Comparison of ENCODE assay signal across 9 cellular contexts in the genomic region with DNA sequence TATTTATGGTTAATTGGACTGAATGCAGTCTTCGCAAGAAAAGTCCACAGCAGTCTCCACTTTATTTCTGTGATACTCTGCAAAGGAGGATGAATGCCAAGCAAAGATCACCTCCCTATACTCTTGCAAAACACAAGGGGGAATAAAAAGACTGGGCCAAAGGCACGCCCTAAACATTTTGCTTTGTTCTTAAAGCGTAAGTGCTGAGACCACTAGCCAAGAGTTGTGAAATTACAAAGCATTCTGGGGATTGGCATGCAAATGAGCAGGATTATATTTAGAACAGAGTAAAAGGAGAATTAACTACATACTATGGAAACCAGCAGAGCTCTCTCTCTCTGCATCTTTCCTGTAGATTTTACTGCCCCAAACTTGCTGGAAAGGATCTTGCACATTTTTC. TPM values are rescaled to one million over a fixed set of nuclear protein-coding genes. Genes with fewer than 3 reads are reported as not detected.
A peak's percentile ranks its signal among the peaks of the same experiment; 100 is the strongest.
DNase-seq lines count a peak whose midpoint lies in the region; ATAC-seq and TF ChIP-seq lines count a peak whose summit lies in the region.
"Had no signal": no experiment of that assay in that cellular context is flagged by ENCODE, and none has a peak within 500 bp of the region (broad histone marks: within the 10 kb centered on the region; RNA-seq: fewer than 3 reads in every experiment).

No MANE protein-coding gene starts in this region.

- H3K4me1 Mint-ChIP-seq in CD4-positive, CD25-positive, alpha-beta regulatory T cell: peaks cover 0 to 17% (median 6%) of the 10 kb centered on the region in 4 donors
- peaks cover 5% of the 10 kb centered on the region for H3K4me1 Mint-ChIP-seq in activated T-helper 17 cell treated with anti-CD3 and anti-CD28 coated beads, Interleukin-2, amount 50 U/mL, for 72 hours
- peaks cover 41% of the 10 kb centered on the region for H3K4me1 Mint-ChIP-seq in mesothelial cell of epicardium
- peaks cover 13% of the 10 kb centered on the region for H3K4me1 Mint-ChIP-seq in activated CD8-positive, alpha-beta memory T cell treated with anti-CD3 and anti-CD28 coated beads, Interleukin-2, amount 10 ng/mL, durations not matched to agents 7 days and 5 days

- no peak for ATAC-seq in CD4-positive, CD25-positive, alpha-beta regulatory T cell (ENCODE audit: low read depth in 2 of 2)
- ATAC-seq in activated T-helper 17 cell treated with anti-CD3 and anti-CD28 coated beads, Interleukin-2, amount 50 U/mL, for 72 hours (replicated peaks): no peak
- ATAC-seq in activated CD8-positive, alpha-beta memory T cell treated with anti-CD3 and anti-CD28 coated beads, Interleukin-2, amount 10 ng/mL, durations not matched to agents 7 days and 5 days: no peak

- H3K4me3 Mint-ChIP-seq in CD4-positive, CD25-positive, alpha-beta regulatory T cell: peak overlapping the region in 3 of 4 donors; percentile 41 to 86 (median 71)
- peak overlapping the region; percentile 80 for H3K4me3 Mint-ChIP-seq in activated T-helper 17 cell treated with anti-CD3 and anti-CD28 coated beads, Interleukin-2, amount 50 U/mL, for 72 hours
- peak overlapping the region; percentile 91 for H3K4me3 Mint-ChIP-seq in mesothelial cell of epicardium
- H3K4me3 Mint-ChIP-seq in activated CD8-positive, alpha-beta memory T cell treated with anti-CD3 and anti-CD28 coated beads, Interleukin-2, amount 10 ng/mL, durations not matched to agents 7 days and 5 days: no peak overlapping the region

- peaks cover 21% of the 10 kb centered on the region for H3K27me3 ChIP-seq in CD4-positive, CD25-positive, alpha-beta regulatory T cell (ENCODE audit: control insufficient read depth, insufficient read depth, low read length)
- peaks cover 6% of the 10 kb centered on the region; the same call in 1 of the 2 replicates for H3K27me3 ChIP-seq in HAP-1 (ENCODE audit: low read depth)

- CTCF ChIA-PET in activated CD8-positive, alpha-beta memory T cell treated with anti-CD3 and anti-CD28 coated beads, Interleukin-2, amount 10 ng/mL, durations not matched to agents 7 days and 5 days (lab: Charles Lee): no interaction called here

- H3K9me3 Mint-ChIP-seq in CD4-positive, CD25-positive, alpha-beta regulatory T cell: peaks cover 0 to 7% (median 0%) of the 10 kb centered on the region in 7 donors
- H3K9me3 Mint-ChIP-seq in activated T-helper 17 cell treated with anti-CD3 and anti-CD28 coated beads, Interleukin-2, amount 50 U/mL, for 72 hours: peaks cover 2% of the 10 kb centered on the region
- H3K9me3 Mint-ChIP-seq in mesothelial cell of epicardium: peaks cover 2% of the 10 kb centered on the region
- H3K9me3 Mint-ChIP-seq in activated CD8-positive, alpha-beta memory T cell treated with anti-CD3 and anti-CD28 coated beads, Interleukin-2, amount 10 ng/mL, durations not matched to agents 7 days and 5 days (ENCODE audit: low read depth): no peaks in the 10 kb centered on the region

- H3K36me3 Mint-ChIP-seq in CD4-positive, CD25-positive, alpha-beta regulatory T cell: no peaks in the 10 kb centered on the region
- no peaks in the 10 kb centered on the region for H3K36me3 Mint-ChIP-seq in activated T-helper 17 cell treated with anti-CD3 and anti-CD28 coated beads, Interleukin-2, amount 50 U/mL, for 72 hours (ENCODE audit: low read depth)
- H3K36me3 Mint-ChIP-seq in mesothelial cell of epicardium: no peaks in the 10 kb centered on the region
- H3K36me3 Mint-ChIP-seq in activated CD8-positive, alpha-beta memory T cell treated with anti-CD3 and anti-CD28 coated beads, Interleukin-2, amount 10 ng/mL, durations not matched to agents 7 days and 5 days: no peaks in the 10 kb centered on the region

- no peak for DNase-seq in CD4-positive, CD25-positive, alpha-beta regulatory T cell
- DNase-seq in HAP-1 (ENCODE audit: low spot score in 2 of 2) (peak; percentile 64 to 93), mesothelial cell of epicardium (ENCODE audit: low spot score in 2 of 2, unreplicated experiment in 2 of 2) (no peak), HPDE6-E6E7 (ENCODE audit: extremely low spot score) (no peak)
- no peak for DNase-seq in activated CD8-positive, alpha-beta memory T cell treated with anti-CD3 and anti-CD28 coated beads, Interleukin-2, amount 10 ng/mL, durations not matched to agents 7 days and 5 days
- DNase-seq in activated naive CD4-positive, alpha-beta T cell treated with anti-CD3 and anti-CD28 coated beads, Interleukin-2, amount 50 U/mL, for 16 hours: no peak
- no peak for DNase-seq in activated CD8-positive, alpha-beta memory T cell treated with anti-CD3 and anti-CD28 coated beads for 24 hours
- DNase-seq: NCI-H187 treated with DMSO at 0.1 percent for 48 hours had no signal

- peaks cover 17% of the 10 kb centered on the region for H3K4me1 ChIP-seq in CD4-positive, CD25-positive, alpha-beta regulatory T cell (ENCODE audit: control insufficient read depth, insufficient read depth, low read length, poor library complexity, severe bottlenecking)
- H3K4me1 ChIP-seq in HAP-1: peaks cover 16% of the 10 kb centered on the region

- in situ Hi-C loops in HAP-1 (cut with MboI; ENCODE audit: low sequenced_read_pairs): no loop called here

- TF ChIP-seq CTCF in mesothelial cell of epicardium (IDR thresholded peaks at IDR 0.05; ENCODE audit: unreplicated experiment): no peak

- no peak overlapping the region for H3K27ac Mint-ChIP-seq in CD4-positive, CD25-positive, alpha-beta regulatory T cell
- no peak overlapping the region for H3K27ac Mint-ChIP-seq in activated T-helper 17 cell treated with anti-CD3 and anti-CD28 coated beads, Interleukin-2, amount 50 U/mL, for 72 hours
- peak overlapping the region; percentile 95 for H3K27ac Mint-ChIP-seq in mesothelial cell of epicardium
- H3K27ac Mint-ChIP-seq in activated CD8-positive, alpha-beta memory T cell treated with anti-CD3 and anti-CD28 coated beads, Interleukin-2, amount 10 ng/mL, durations not matched to agents 7 days and 5 days: no peak overlapping the region

- H3K27me3 Mint-ChIP-seq in CD4-positive, CD25-positive, alpha-beta regulatory T cell: peaks cover 55% of the 10 kb centered on the region
- peaks cover 72% of the 10 kb centered on the region for H3K27me3 Mint-ChIP-seq in activated T-helper 17 cell treated with anti-CD3 and anti-CD28 coated beads, Interleukin-2, amount 50 U/mL, for 72 hours
- no peaks in the 10 kb centered on the region for H3K27me3 Mint-ChIP-seq in mesothelial cell of epicardium (ENCODE audit: low read depth)
- peaks cover 55% of the 10 kb centered on the region for H3K27me3 Mint-ChIP-seq in activated CD8-positive, alpha-beta memory T cell treated with anti-CD3 and anti-CD28 coated beads, Interleukin-2, amount 10 ng/mL, durations not matched to agents 7 days and 5 days

- no peak overlapping the region for H3K27ac ChIP-seq in CD4-positive, CD25-positive, alpha-beta regulatory T cell (ENCODE audit: insufficient read depth, low read length, poor library complexity, severe bottlenecking)

- H3K9me3 ChIP-seq in CD4-positive, CD25-positive, alpha-beta regulatory T cell (ENCODE audit: control insufficient read depth in 2 of 2, low read length in 2 of 2): no peaks in the 10 kb centered on the region
- H3K9me3 ChIP-seq in HAP-1: no peaks in the 10 kb centered on the region

- H3K4me3 ChIP-seq in CD4-positive, CD25-positive, alpha-beta regulatory T cell (ENCODE audit: low read depth, low read length): no peak overlapping the region
- H3K4me3 ChIP-seq in HAP-1: no peak overlapping the region

- H3K36me3 ChIP-seq in CD4-positive, CD25-positive, alpha-beta regulatory T cell (ENCODE audit: control insufficient read depth, insufficient read depth, low read length): no peaks in the 10 kb centered on the region
- H3K36me3 ChIP-seq in HAP-1 (replicated peaks): no peaks in the 10 kb centered on the region

RNA-seq across cellular contexts. Expression of gene DPYSL3, which starts 54.5 kb away (rescaled TPM):
- total RNA-seq in CD4-positive, CD25-positive, alpha-beta regulatory T cell: 1.1 TPM
- not detected for polyA plus RNA-seq in CD4-positive, CD25-positive, alpha-beta regulatory T cell
- total RNA-seq in activated T-helper 17 cell treated with anti-CD3 and anti-CD28 coated beads, Interleukin-2, amount 50 U/mL, for 72 hours: under 1 TPM in 1 of 2 donors, not detected in 1; 0.52 TPM
- total RNA-seq in mesothelial cell of epicardium: 161 to 169 TPM (median 165 TPM) in 3 replicates
- under 1 TPM in 1 of 2 experiments, not detected in 1; 0.30 TPM for total RNA-seq in activated CD8-positive, alpha-beta memory T cell treated with anti-CD3 and anti-CD28 coated beads, Interleukin-2, amount 10 ng/mL, durations not matched to agents 7 days and 5 days

Comparison
In these comparisons a context has a peak if more than half of its experiments do, and no peak if none do; other contexts are left out.
1. DNase-seq: peak in HAP-1 (2 of 2); none in CD4-positive, CD25-positive, alpha-beta regulatory T cell (0 of 3), mesothelial cell of epicardium (0 of 2), activated CD8-positive, alpha-beta memory T cell treated with anti-CD3 and anti-CD28 coated beads, Interleukin-2, amount 10 ng/mL, durations not matched to agents 7 days and 5 days (single experiment), HPDE6-E6E7 (single experiment), activated naive CD4-positive, alpha-beta T cell treated with anti-CD3 and anti-CD28 coated beads, Interleukin-2, amount 50 U/mL, for 16 hours (single experiment) and activated CD8-positive, alpha-beta memory T cell treated with anti-CD3 and anti-CD28 coated beads for 24 hours (single experiment).
2. RNA of gene DPYSL3, which starts 54.5 kb away (total RNA-seq): 161 to 169 TPM in mesothelial cell of epicardium; 1.1 TPM in CD4-positive, CD25-positive, alpha-beta regulatory T cell (single experiment), 0.52 TPM in activated T-helper 17 cell treated with anti-CD3 and anti-CD28 coated beads, Interleukin-2, amount 50 U/mL, for 72 hours and 0.30 TPM in activated CD8-positive, alpha-beta memory T cell treated with anti-CD3 and anti-CD28 coated beads, Interleukin-2, amount 10 ng/mL, durations not matched to agents 7 days and 5 days; every median in the first group is over 10 times any median in the second.